In the genomic region with DNA sequence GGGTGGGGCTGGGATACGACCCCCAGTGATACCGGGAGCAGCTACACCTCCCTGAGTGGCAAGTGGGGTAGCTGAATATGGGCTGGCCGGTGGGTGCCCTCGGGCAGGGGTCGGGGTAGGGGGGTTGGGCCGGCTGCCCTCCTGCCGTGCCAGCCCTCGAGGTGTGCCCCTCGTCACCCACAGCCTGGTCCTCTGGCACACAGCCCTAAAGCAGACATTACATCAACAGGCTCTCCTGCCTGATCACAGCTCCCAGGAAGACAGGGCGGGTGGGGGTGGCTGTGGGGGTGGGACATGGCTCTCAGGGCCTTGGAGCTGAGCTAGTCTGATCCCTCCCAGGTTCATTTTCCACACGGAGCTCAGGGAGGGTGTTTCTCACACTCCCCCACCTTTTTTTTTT, we compare ENCODE assay signal across 16 cellular contexts. TPM values are rescaled to one million over a fixed set of nuclear protein-coding genes. Genes with fewer than 3 reads are reported as not detected.
DNase-seq lines count a peak whose midpoint lies in the region; ATAC-seq and TF ChIP-seq lines count a peak whose summit lies in the region.
"Had no signal": no experiment of that assay in that cellular context is flagged by ENCODE, and none has a peak within 500 bp of the region (broad histone marks: within the 10 kb centered on the region; RNA-seq: fewer than 3 reads in every experiment).

No MANE protein-coding gene starts in this region.

- 55 to 64% methylated on average over 11 of the region's 11 CpGs for WGBS in heart right ventricle, 2 donors
- WGBS in right cardiac atrium: 65% methylated on average over 11 of the region's 11 CpGs

- no peaks in the 10 kb centered on the region for H3K9me3 Mint-ChIP-seq in activated T-cell treated with anti-CD3 and anti-CD28 coated beads, Interleukin-2, amount 50 U/mL, for 72 hours
- H3K9me3 Mint-ChIP-seq: CD4-positive, alpha-beta T cell; GM23338 had no signal

- no peaks in the 10 kb centered on the region for H3K27me3 Mint-ChIP-seq in activated T-cell treated with anti-CD3 and anti-CD28 coated beads, Interleukin-2, amount 50 U/mL, for 72 hours (ENCODE audit: low read depth)
- H3K27me3 Mint-ChIP-seq: B cell; CD4-positive, alpha-beta T cell had no signal

- H3K27ac Mint-ChIP-seq in activated T-cell treated with anti-CD3 and anti-CD28 coated beads, Interleukin-2, amount 50 U/mL, for 72 hours: no peak overlapping the region
- H3K27ac Mint-ChIP-seq: B cell; CD4-positive, alpha-beta T cell; GM23338 had no signal

- no peak overlapping the region for H3K4me3 ChIP-seq in ascending aorta
- H3K4me3 ChIP-seq in heart right ventricle: no peak overlapping the region
- H3K4me3 ChIP-seq in right cardiac atrium (ENCODE audit: low read length): no peak overlapping the region
- H3K4me3 ChIP-seq: GM12878, GM23338 had no signal

- H3K27ac ChIP-seq in ascending aorta (peak overlapping the region; percentile 58 to 63), heart right ventricle (peak overlapping the region in 9 of 10 donors; percentile 14 to 87 (median 65)), right cardiac atrium (ENCODE audit: low read length) (no peak overlapping the region)

- peaks cover 10 to 31% of the 10 kb centered on the region in 2 donors for H3K36me3 Mint-ChIP-seq in activated T-cell treated with anti-CD3 and anti-CD28 coated beads, Interleukin-2, amount 50 U/mL, for 72 hours (ENCODE audit: insufficient read depth in 2 of 2)

- H3K4me3 Mint-ChIP-seq in activated T-cell treated with anti-CD3 and anti-CD28 coated beads, Interleukin-2, amount 50 U/mL, for 72 hours: no peak overlapping the region
- H3K4me3 Mint-ChIP-seq: B cell; CD4-positive, alpha-beta T cell; GM23338 had no signal

- H3K27me3 ChIP-seq in ascending aorta: no peaks in the 10 kb centered on the region
- H3K27me3 ChIP-seq in heart right ventricle: no peaks in the 10 kb centered on the region
- no peaks in the 10 kb centered on the region for H3K27me3 ChIP-seq in right cardiac atrium (ENCODE audit: control insufficient read depth, insufficient read depth)

- TF ChIP-seq CTCF in ascending aorta (IDR thresholded peaks at IDR 0.05): no peak
- TF ChIP-seq CTCF in heart right ventricle (IDR thresholded peaks at IDR 0.05): no peak

- H3K9me3 ChIP-seq in ascending aorta: no peaks in the 10 kb centered on the region
- H3K9me3 ChIP-seq in heart right ventricle: no peaks in the 10 kb centered on the region
- H3K9me3 ChIP-seq in right cardiac atrium (ENCODE audit: control insufficient read depth, low read length): no peaks in the 10 kb centered on the region

- H3K36me3 ChIP-seq in ascending aorta: peaks cover 40 to 48% of the 10 kb centered on the region in 2 donors
- H3K36me3 ChIP-seq in heart right ventricle: peaks cover 0 to 84% (median 27%) of the 10 kb centered on the region in 9 donors

- H3K4me1 ChIP-seq in ascending aorta (peaks cover 4 to 5% of the 10 kb centered on the region in 2 donors), heart right ventricle (peaks cover 18 to 53% (median 42%) of the 10 kb centered on the region in 9 donors), right cardiac atrium (ENCODE audit: control insufficient read depth, insufficient read depth, low read length) (no peaks in the 10 kb centered on the region)

- H3K4me1 Mint-ChIP-seq in activated T-cell treated with anti-CD3 and anti-CD28 coated beads, Interleukin-2, amount 50 U/mL, for 72 hours (ENCODE audit: low read depth): no peaks in the 10 kb centered on the region
- H3K4me1 Mint-ChIP-seq: B cell, GM23338 had no signal

- ATAC-seq in heart right ventricle: peak; percentile 13 to 67 (median 42)
- ATAC-seq in right cardiac atrium: peak; percentile 3 to 8
- no peak for ATAC-seq in HG03432 (IDR thresholded peaks at IDR 0.05; ENCODE audit: unreplicated experiment)
- no peak for ATAC-seq in HG02798 (IDR thresholded peaks at IDR 0.05; ENCODE audit: poor library complexity, unreplicated experiment)
- no peak for ATAC-seq in activated T-cell treated with anti-CD3 and anti-CD28 coated beads, Interleukin-2, amount 50 U/mL, for 72 hours (replicated peaks in 1 of 2)
- ATAC-seq: GM12878, GM23338, HepG2 had no signal

- intact Hi-C loops in ascending aorta (cut with DNase I): no loop called here
- intact Hi-C loops in heart right ventricle (cut with DNase I): loop anchor here in 2 of 10 donors (5.0 to 10.0 kb wide), 2 partner anchors 34 to 57 kb away; a partner anchor contains a TSS
- intact Hi-C loops in right cardiac atrium (cut with DNase I): no loop called here

- DNase-seq in A172 (ENCODE audit: low spot score) (peak; percentile 59), ascending aorta (ENCODE audit: low spot score in 2 of 2) (no peak), heart right ventricle (no peak), right cardiac atrium (peak in 1 of 3 donors; percentile 51)
- DNase-seq in activated T-cell treated with anti-CD3 and anti-CD28 coated beads, Interleukin-2, amount 50 U/mL, for 72 hours: no peak
- DNase-seq: C1 segment of cervical spinal cord; CD4-positive, alpha-beta T cell; DMS79; H7 had no signal

RNA-seq across cellular contexts. Expression of a gene that starts 23.2 kb away (rescaled TPM):
- 379 and 400 TPM in 2 replicates for total RNA-seq in A172 (2014; rRNA removed; shearing (Covaris generic))
- 421 TPM for total RNA-seq in ascending aorta
- total RNA-seq in heart right ventricle: 100 to 1,000 TPM; 118 to 169 (median 138) TPM
- 100 to 1,000 TPM; 177 to 215 TPM for polyA plus RNA-seq in heart right ventricle
- total RNA-seq in right cardiac atrium: 100 to 1,000 TPM; 108 to 139 (median 120) TPM
- polyA plus RNA-seq in right cardiac atrium: 150 TPM
- total RNA-seq in activated T-cell treated with anti-CD3 and anti-CD28 coated beads, Interleukin-2, amount 50 U/mL, for 72 hours: 10 to 100 TPM; 67.7 to 74.9 TPM

RNA-seq across cellular contexts. Expression of a gene that starts 23.7 kb away (rescaled TPM):
- total RNA-seq in A172 (2014; rRNA removed; shearing (Covaris generic)): not detected in 2 replicates
- total RNA-seq in ascending aorta: 8.6 TPM
- total RNA-seq in heart right ventricle: 10 to 100 TPM in 1 of 10 donors, 1 to 10 TPM in 9; 1.2 to 10.0 (median 2.4) TPM
- 1 to 10 TPM; 2.0 to 2.1 TPM for polyA plus RNA-seq in heart right ventricle
- total RNA-seq in right cardiac atrium: 1 to 10 TPM; 1.0 to 1.8 (median 1.4) TPM
- 1.4 TPM for polyA plus RNA-seq in right cardiac atrium
- total RNA-seq in activated T-cell treated with anti-CD3 and anti-CD28 coated beads, Interleukin-2, amount 50 U/mL, for 72 hours: 1 to 10 TPM; 2.6 to 3.4 TPM
- total RNA-seq: CD4-positive, alpha-beta T cell; G401; GM23338; H7 had no signal
- polyA plus RNA-seq: GM23338 had no signal

RNA-seq across cellular contexts. Expression of a gene that starts 30.8 kb away (rescaled TPM):
- 0.07 and 2.2 TPM in 2 replicates for total RNA-seq in A172 (2014; rRNA removed; shearing (Covaris generic))
- total RNA-seq in ascending aorta: not detected
- total RNA-seq in heart right ventricle: 10 to 100 TPM in 4 of 10 donors, 1 to 10 TPM in 6; 4.1 to 17.9 (median 6.8) TPM
- 1 to 10 TPM in 1 of 2 donors, under 1 TPM in 1; 0.74 to 8.3 TPM for polyA plus RNA-seq in heart right ventricle
- 10 to 100 TPM in 3 of 4 donors, 1 to 10 TPM in 1; 9.8 to 21.2 (median 13.1) TPM for total RNA-seq in right cardiac atrium
- 7.0 TPM for polyA plus RNA-seq in right cardiac atrium
- total RNA-seq in activated T-cell treated with anti-CD3 and anti-CD28 coated beads, Interleukin-2, amount 50 U/mL, for 72 hours: 1 to 10 TPM; 1.0 to 1.4 TPM
- total RNA-seq: G401 had no signal

RNA-seq across cellular contexts. Expression of a gene that starts 35.0 kb away (rescaled TPM):
- 20.9 and 28.4 TPM in 2 replicates for total RNA-seq in A172 (2014; rRNA removed; shearing (Covaris generic))
- total RNA-seq in ascending aorta (4.4 TPM), heart right ventricle (10 to 100 TPM in 5 of 10 donors, 1 to 10 TPM in 5; 5.4 to 14.8 (median 9.7) TPM), right cardiac atrium (10 to 100 TPM in 1 of 4 donors, 1 to 10 TPM in 3; 6.1 to 10.2 (median 8.6) TPM)
- polyA plus RNA-seq in heart right ventricle (10 to 100 TPM; 10.1 to 17.0 TPM), right cardiac atrium (6.7 TPM)
- total RNA-seq in activated T-cell treated with anti-CD3 and anti-CD28 coated beads, Interleukin-2, amount 50 U/mL, for 72 hours: 10 to 100 TPM; 53.5 to 73.3 TPM

RNA-seq across cellular contexts. Expression of a gene that starts 55.2 kb away (rescaled TPM):
- total RNA-seq in A172 (2014; rRNA removed; shearing (Covaris generic)): 882 and 886 TPM in 2 replicates
- total RNA-seq in ascending aorta (140 TPM), heart right ventricle (100 to 1,000 TPM; 289 to 375 (median 329) TPM), right cardiac atrium (100 to 1,000 TPM; 279 to 331 (median 301) TPM)
- polyA plus RNA-seq in heart right ventricle (1,000 to 10,000 TPM in 1 of 2 donors, 100 to 1,000 TPM in 1; 624 to 1,058 TPM), right cardiac atrium (417 TPM)
- 100 to 1,000 TPM; 254 to 267 TPM for total RNA-seq in activated T-cell treated with anti-CD3 and anti-CD28 coated beads, Interleukin-2, amount 50 U/mL, for 72 hours

Comparison
In these comparisons a context has a peak if more than half of its experiments do, and no peak if none do; other contexts are left out.
1. ATAC-seq: peak in heart right ventricle (8 of 8) and right cardiac atrium (2 of 2); none in HG03432 (single experiment), HG02798 (single experiment) and activated T-cell treated with anti-CD3 and anti-CD28 coated beads, Interleukin-2, amount 50 U/mL, for 72 hours (0 of 2).